ENCODE assay signal across 1 cellular context in genomic region chr12:52899338-52900035, GRCh38.
A peak's percentile ranks its signal among the peaks of the same experiment; 100 is the strongest.
TF ChIP-seq lines count a peak whose summit lies in the region.

No MANE protein-coding gene starts in this region.

TF ChIP-seq in WTC11, 78 proteins besides CTCF, POLR2A, EP300 and RAD21:
- TF ChIP-seq ARID4B (CRISPR knock-in tag; IDR thresholded peaks at IDR 0.05; ENCODE audit: borderline replicate concordance) = no peak
- no peak for TF ChIP-seq ZNF425 (CRISPR knock-in tag; conservative IDR thresholded peaks at IDR 0.05)
- no peak for TF ChIP-seq RELA (CRISPR knock-in tag; IDR thresholded peaks at IDR 0.05; ENCODE audit: borderline replicate concordance)
- no peak for TF ChIP-seq USF2 (CRISPR knock-in tag; IDR thresholded peaks at IDR 0.05)
- 0 out of 2 replicates have a peak, but pooled peaks have one; percentile 19 for TF ChIP-seq ZMAT4 (CRISPR knock-in tag; IDR thresholded peaks at IDR 0.05)
- TF ChIP-seq IRF1 (CRISPR knock-in tag; IDR thresholded peaks at IDR 0.05) = no peak
